9 cellular contexts compared by ENCODE assay signal in the genomic region with DNA sequence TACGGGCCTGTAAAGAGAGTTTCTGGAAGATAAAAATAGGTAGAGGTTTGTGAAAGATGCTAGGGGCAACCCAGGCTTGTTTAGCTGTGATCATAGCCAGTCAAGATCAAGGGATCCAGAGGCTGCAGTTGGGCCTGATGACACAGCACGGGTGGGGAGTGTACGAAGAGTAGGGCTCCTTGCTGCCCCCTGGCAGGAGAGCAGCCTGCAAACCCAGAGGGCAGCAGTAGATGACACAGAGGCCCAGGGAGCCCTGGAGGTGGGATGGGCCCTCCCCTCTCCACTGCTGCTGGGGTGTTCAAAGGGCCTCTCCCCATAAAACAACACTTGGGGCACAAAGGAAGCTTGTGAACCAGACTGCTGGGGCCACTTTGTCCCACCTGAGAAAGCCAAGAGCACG. TPM values are rescaled to one million over a fixed set of nuclear protein-coding genes. Genes with fewer than 3 reads are reported as not detected.
A peak's percentile ranks its signal among the peaks of the same experiment; 100 is the strongest.
DNase-seq lines count a peak whose midpoint lies in the region; ATAC-seq and TF ChIP-seq lines count a peak whose summit lies in the region.
"Had no signal": no experiment of that assay in that cellular context is flagged by ENCODE, and none has a peak within 500 bp of the region (broad histone marks: within the 10 kb centered on the region; RNA-seq: fewer than 3 reads in every experiment).

No MANE protein-coding gene starts in this region.

- no peaks in the 10 kb centered on the region for H3K27me3 ChIP-seq in Loucy (ENCODE audit: insufficient read depth, low read length, poor library complexity, severe bottlenecking)
- no peaks in the 10 kb centered on the region for H3K27me3 ChIP-seq in kidney epithelial cell (ENCODE audit: control insufficient read depth, insufficient read depth, low read length)
- H3K27me3 ChIP-seq: Peyer's patch had no signal

- no peak for ATAC-seq in GM19023 (IDR thresholded peaks at IDR 0.05; ENCODE audit: unreplicated experiment)
- no peak for ATAC-seq in GM21737 (IDR thresholded peaks at IDR 0.05; ENCODE audit: unreplicated experiment)

- H3K4me3 ChIP-seq in Loucy (ENCODE audit: low read length, poor library complexity, severe bottlenecking) (no peak overlapping the region), kidney epithelial cell (ENCODE audit: low read depth, low read length) (no peak overlapping the region)
- H3K4me3 ChIP-seq: Peyer's patch had no signal

- H3K9me3 ChIP-seq in Loucy (ENCODE audit: insufficient read depth, low read depth, low read length), result no peaks in the 10 kb centered on the region
- H3K9me3 ChIP-seq: Peyer's patch had no signal

- H3K4me1 ChIP-seq in Loucy (ENCODE audit: insufficient read depth, low read length, poor library complexity, severe bottlenecking), result peaks cover 11% of the 10 kb centered on the region

- no peaks in the 10 kb centered on the region for H3K36me3 ChIP-seq in Loucy (ENCODE audit: insufficient read depth, low read length)
- H3K36me3 ChIP-seq in kidney epithelial cell (ENCODE audit: control insufficient read depth, insufficient read depth, low read length), result no peaks in the 10 kb centered on the region
- H3K36me3 ChIP-seq: Peyer's patch had no signal

- TF ChIP-seq CTCF in Loucy (conservative IDR thresholded peaks at IDR 0.05; ENCODE audit: low read length), result peak; percentile 70
- peak; percentile 50 for TF ChIP-seq CTCF in kidney epithelial cell (IDR thresholded peaks at IDR 0.05; ENCODE audit: insufficient read depth, low read length, poor library complexity, severe bottlenecking)

- H3K79me2 ChIP-seq in Loucy (ENCODE audit: insufficient read depth, low read length), result no peaks in the 10 kb centered on the region

- no peaks in the 10 kb centered on the region for H3F3A ChIP-seq in Loucy (ENCODE audit: low read depth)

- no peaks in the 10 kb centered on the region for H4K20me1 ChIP-seq in Loucy (ENCODE audit: insufficient read depth, low read length, poor library complexity, severe bottlenecking)

- peak overlapping the region; percentile 83; the same call in 1 of the 2 replicates for H2AFZ ChIP-seq in Loucy (ENCODE audit: low read length)

- H3K9me2 ChIP-seq in Loucy (replicated peaks; ENCODE audit: low read depth, low read length), result no peaks in the 10 kb centered on the region

- DNase-seq in GF-D8 (lab: John Stamatoyannopoulos, UW) (peak; percentile 45), kidney epithelial cell (ENCODE audit: low read depth) (no peak), amygdala (lab: John Stamatoyannopoulos, UW) (no peak), inferior parietal cortex (ENCODE audit: extremely low spot score) (no peak)
- DNase-seq in activated CD8-positive, alpha-beta memory T cell treated with anti-CD3 and anti-CD28 coated beads, Interleukin-2, amount 50 U/mL, for 48 hours, result peak; percentile 61

- no peak overlapping the region for H3K9ac ChIP-seq in Loucy (ENCODE audit: low read depth, low read length, poor library complexity, severe bottlenecking)

- no peak overlapping the region for H3K4me2 ChIP-seq in Loucy (ENCODE audit: low read depth, low read length, poor library complexity, severe bottlenecking)

RNA-seq across cellular contexts. Expression of a gene that starts 47.2 kb away (rescaled TPM):
- 236 and 264 TPM in 2 replicates for total RNA-seq in kidney epithelial cell

Comparison
In these comparisons a context has a peak if more than half of its experiments do, and no peak if none do; other contexts are left out.
1. DNase-seq: peak in GF-D8 (single experiment) and activated CD8-positive, alpha-beta memory T cell treated with anti-CD3 and anti-CD28 coated beads, Interleukin-2, amount 50 U/mL, for 48 hours (single experiment); none in kidney epithelial cell (single experiment), amygdala (0 of 56) and inferior parietal cortex (single experiment).